1 cellular context compared by ENCODE assay signal in the genomic region with DNA sequence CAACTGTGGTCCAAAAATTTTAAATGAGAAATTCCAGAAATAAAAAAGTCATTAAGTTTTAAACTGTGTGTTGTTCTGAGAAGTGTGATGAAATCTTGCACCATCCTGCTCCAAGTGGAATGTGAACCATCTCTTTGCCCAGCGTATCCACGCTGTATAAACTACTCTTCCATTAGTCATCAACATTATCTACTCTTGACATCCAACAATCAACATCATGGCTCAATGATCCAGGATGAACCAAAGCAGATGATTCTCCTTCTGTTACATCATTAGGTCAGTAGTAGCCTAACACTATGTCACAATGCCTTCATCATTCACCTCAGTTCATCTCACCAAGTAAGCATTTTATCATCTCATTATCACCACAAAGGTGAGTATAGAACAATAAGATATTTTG.
TF ChIP-seq lines count a peak whose summit lies in the region.

No MANE protein-coding gene starts in this region.

TF ChIP-seq in IMR-90, 13 proteins besides CTCF, POLR2A, EP300 and RAD21 (continued from another document):
- TF ChIP-seq, protein P1, sequence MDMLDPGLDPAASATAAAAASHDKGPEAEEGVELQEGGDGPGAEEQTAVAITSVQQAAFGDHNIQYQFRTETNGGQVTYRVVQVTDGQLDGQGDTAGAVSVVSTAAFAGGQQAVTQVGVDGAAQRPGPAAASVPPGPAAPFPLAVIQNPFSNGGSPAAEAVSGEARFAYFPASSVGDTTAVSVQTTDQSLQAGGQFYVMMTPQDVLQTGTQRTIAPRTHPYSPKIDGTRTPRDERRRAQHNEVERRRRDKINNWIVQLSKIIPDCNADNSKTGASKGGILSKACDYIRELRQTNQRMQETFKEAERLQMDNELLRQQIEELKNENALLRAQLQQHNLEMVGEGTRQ (IDR thresholded peaks at IDR 0.05; ENCODE audit: low read depth, low read length), result no peak
- peak; percentile 81 for TF ChIP-seq CEBPB (IDR thresholded peaks at IDR 0.05; ENCODE audit: low read depth, low read length)
- no peak for TF ChIP-seq SMC3 (IDR thresholded peaks at IDR 0.05; ENCODE audit: low read depth, low read length)
